9 cellular contexts compared by ENCODE assay signal in the genomic region with DNA sequence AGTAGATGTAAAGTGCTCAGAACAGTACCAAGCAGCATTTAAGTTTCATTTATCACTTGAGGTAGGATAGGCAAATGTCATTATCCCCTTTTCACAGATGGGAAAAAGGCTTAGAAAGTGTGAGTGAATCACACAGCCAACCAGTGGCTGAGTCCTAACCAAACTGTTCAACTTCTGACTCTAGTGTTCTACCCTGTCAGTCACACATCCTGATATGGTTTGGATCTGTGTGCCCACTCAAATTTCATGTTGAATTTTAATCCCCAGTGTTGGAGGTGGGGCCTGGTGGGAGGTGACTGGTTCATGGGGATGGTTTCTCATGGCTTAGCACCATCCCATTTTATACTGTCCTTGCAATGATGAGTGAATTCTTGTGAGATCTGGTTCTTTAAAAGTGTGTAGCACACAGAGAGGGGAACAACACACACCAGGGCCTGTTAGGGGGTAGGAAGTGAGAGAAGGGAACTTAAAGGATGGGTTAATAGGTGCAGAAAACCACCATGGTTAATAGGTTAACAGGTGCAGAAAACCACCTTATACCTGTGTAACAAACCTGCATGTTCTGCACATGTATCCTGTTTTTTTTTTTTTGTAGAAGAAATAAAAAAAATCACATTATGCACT.
DNase-seq lines count a peak whose midpoint lies in the region; ATAC-seq lines count a peak whose summit lies in the region.
"Had no signal": no experiment of that assay in that cellular context is flagged by ENCODE, and none has a peak within 500 bp of the region (broad histone marks: within the 10 kb centered on the region; RNA-seq: fewer than 3 reads in every experiment).

No MANE protein-coding gene starts in this region.

- ATAC-seq in GM19043 (IDR thresholded peaks at IDR 0.05; ENCODE audit: low read depth, unreplicated experiment), result peak; percentile 95
- peak; percentile 97 for ATAC-seq in HG02759 (IDR thresholded peaks at IDR 0.05; ENCODE audit: unreplicated experiment)
- ATAC-seq: HCT116 had no signal

- DNase-seq in RKO (ENCODE audit: low spot score) (peak; percentile 74), NCI-H2196 (lab: John Stamatoyannopoulos, UW; ENCODE audit: unreplicated experiment) (no peak), amniotic stem cell (lab: John Stamatoyannopoulos, UW) (no peak), germinal center (ENCODE audit: low spot score) (no peak)
- DNase-seq in stimulated activated CD4-positive, alpha-beta T cell treated with anti-CD3 and anti-CD28 coated beads, Interleukin-15, amount 100 ng/mL, for 24 hours, result peak; percentile 73
- no peak for DNase-seq in activated CD4-positive, CD25-positive, alpha-beta regulatory T cell treated with anti-CD3 and anti-CD28 coated beads, Interleukin-2, amount 50 U/mL, for 72 hours

Comparison
In these comparisons a context has a peak if more than half of its experiments do, and no peak if none do; other contexts are left out.
1. DNase-seq: peak in RKO (single experiment) and stimulated activated CD4-positive, alpha-beta T cell treated with anti-CD3 and anti-CD28 coated beads, Interleukin-15, amount 100 ng/mL, for 24 hours (single experiment); none in NCI-H2196 (single experiment), amniotic stem cell (single experiment), germinal center (single experiment) and activated CD4-positive, CD25-positive, alpha-beta regulatory T cell treated with anti-CD3 and anti-CD28 coated beads, Interleukin-2, amount 50 U/mL, for 72 hours (single experiment).